In genomic region chr12:120978296-120979219, GRCh38 we compare ENCODE assay signal across 21 cellular contexts. TPM values are rescaled to one million over a fixed set of nuclear protein-coding genes. Genes with fewer than 3 reads are reported as not detected.
A peak's percentile ranks its signal among the peaks of the same experiment; 100 is the strongest.
DNase-seq lines count a peak whose midpoint lies in the region; ATAC-seq and TF ChIP-seq lines count a peak whose summit lies in the region.
"Had no signal": no experiment of that assay in that cellular context is flagged by ENCODE, and none has a peak within 500 bp of the region (broad histone marks: within the 10 kb centered on the region; RNA-seq: fewer than 3 reads in every experiment).

Gene HNF1A, plus strand, starts transcription at chr12:120978543. Its CDS starts 226 bp downstream, at chr12:120978769.

- ATAC-seq in Right ventricle myocardium superior (ENCODE audit: poor library complexity) = peak; percentile 18
- ATAC-seq in gastroesophageal sphincter = peak; percentile 46
- peak; percentile 28 for ATAC-seq in upper lobe of right lung
- no peak for ATAC-seq in GM18505 (IDR thresholded peaks at IDR 0.05; ENCODE audit: unreplicated experiment)
- ATAC-seq in GM19452 (IDR thresholded peaks at IDR 0.05; ENCODE audit: unreplicated experiment) = no peak
- ATAC-seq: activated T-helper 17 cell treated with anti-CD3 and anti-CD28 coated beads, Interleukin-2, amount 50 U/mL, for 72 hours; foreskin keratinocyte; sciatic nerve had no signal

- H3K79me1 ChIP-seq in neuronal stem cell (ENCODE audit: low read depth, low read length) = no peaks in the 10 kb centered on the region

- no peak within 1 kb of the TSS for H2BK12ac ChIP-seq in neuronal stem cell (ENCODE audit: low read length)

- peak within 1 kb of the TSS; percentile 22 for H3K18ac ChIP-seq in neuronal stem cell (ENCODE audit: low read length)

- TF ChIP-seq POLR2A in gastroesophageal sphincter (IDR thresholded peaks at IDR 0.05) = no peak
- TF ChIP-seq POLR2A in GM18505 (IDR thresholded peaks at IDR 0.05; ENCODE audit: borderline replicate concordance, extremely low read depth, insufficient read depth, insufficient read length) = no peak

- H3K23ac ChIP-seq in neuronal stem cell (ENCODE audit: low read depth, low read length, poor library complexity) = peak within 1 kb of the TSS; percentile 31

- H3K14ac ChIP-seq in neuronal stem cell (ENCODE audit: low read length) = peak within 1 kb of the TSS; percentile 38

- no peak within 1 kb of the TSS for H3K9ac ChIP-seq in neuronal stem cell (ENCODE audit: low read depth, low read length, poor library complexity)

- H2AK5ac ChIP-seq in neuronal stem cell (ENCODE audit: low read depth, low read length) = peak within 1 kb of the TSS; percentile 56

- peak within 1 kb of the TSS in 2 of 4 donors; percentile 52 to 66 for H3K27ac ChIP-seq in gastroesophageal sphincter
- no peak within 1 kb of the TSS for H3K27ac ChIP-seq in neuronal stem cell (replicated peaks; ENCODE audit: low read length)
- no peak within 1 kb of the TSS for H3K27ac ChIP-seq in upper lobe of right lung
- H3K27ac ChIP-seq: adrenal gland, foreskin keratinocyte, upper lobe of left lung had no signal

- H3K4ac ChIP-seq in neuronal stem cell (ENCODE audit: low read length) = no peak within 1 kb of the TSS

- no peak within 1 kb of the TSS for H4K91ac ChIP-seq in neuronal stem cell (ENCODE audit: low read depth, low read length, poor library complexity)

- no peaks in the 10 kb centered on the region for H3K27me3 ChIP-seq in gastroesophageal sphincter
- H3K27me3 ChIP-seq in neuronal stem cell (ENCODE audit: control insufficient read depth in 3 of 3, insufficient read depth in 3 of 3, low read depth in 1 of 3, low read length in 3 of 3) = no peaks in the 10 kb centered on the region
- no peaks in the 10 kb centered on the region for H3K27me3 ChIP-seq in upper lobe of right lung
- H3K27me3 ChIP-seq: adrenal gland, foreskin keratinocyte, upper lobe of left lung had no signal

- no peak within 1 kb of the TSS for H4K8ac ChIP-seq in neuronal stem cell (ENCODE audit: low read depth, low read length)

- H2BK15ac ChIP-seq in neuronal stem cell (ENCODE audit: low read length) = no peak within 1 kb of the TSS

- 80% methylated on average over 7 of the region's 40 CpGs; no CpG with 5 or more reads in 1 of the 2 donors for WGBS in gastroesophageal sphincter (ENCODE audit: low coverage in 1 of 2), 2 donors
- no CpG with 5 or more reads among the region's 40 CpGs for WGBS in neuronal stem cell (ENCODE audit: extremely low coverage in 2 of 2, insufficient read length in 2 of 2, insufficient replicate concordance in 1 of 2), 2 donors

- H3K4me2 ChIP-seq in neuronal stem cell (ENCODE audit: insufficient read depth, low read length, poor library complexity, severe bottlenecking) = no peak within 1 kb of the TSS

- H2AFZ ChIP-seq in neuronal stem cell (ENCODE audit: low read length) = peak within 1 kb of the TSS; percentile 63

- peak within 1 kb of the TSS; percentile 35 for H2BK5ac ChIP-seq in neuronal stem cell (ENCODE audit: low read length)

- H2BK120ac ChIP-seq in neuronal stem cell (ENCODE audit: low read depth, low read length) = no peak within 1 kb of the TSS

- H3K9me3 ChIP-seq in gastroesophageal sphincter (no peaks in the 10 kb centered on the region), neuronal stem cell (replicated peaks in 1 of 2; ENCODE audit: control insufficient read depth in 2 of 2, insufficient read depth in 1 of 2, low read depth in 1 of 2, low read length in 2 of 2) (no peaks in the 10 kb centered on the region), upper lobe of right lung (no peaks in the 10 kb centered on the region)
- H3K9me3 ChIP-seq: adrenal gland, upper lobe of left lung had no signal

- TF ChIP-seq EP300 in gastroesophageal sphincter (IDR thresholded peaks at IDR 0.05) = no peak

- H3K4me3 ChIP-seq in gastroesophageal sphincter = peak within 1 kb of the TSS in 1 of 2 donors; percentile 23
- peak within 1 kb of the TSS in 1 of 2 donors; percentile 55 for H3K4me3 ChIP-seq in neuronal stem cell (ENCODE audit: low read length in 2 of 2)
- H3K4me3 ChIP-seq in upper lobe of right lung = no peak within 1 kb of the TSS
- H3K4me3 ChIP-seq: adrenal gland, lung, upper lobe of left lung had no signal

- intact Hi-C loops in Right ventricle myocardium superior (cut with DNase I) (no loop called here), cardiac septum (cut with DNase I) (no loop called here), upper lobe of right lung (cut with DNase I) (no loop called here)

- TF ChIP-seq CTCF in gastroesophageal sphincter (IDR thresholded peaks at IDR 0.05) = no peak
- no peak for TF ChIP-seq CTCF in upper lobe of right lung (IDR thresholded peaks at IDR 0.05)

- no peaks in the 10 kb centered on the region for H3K36me3 ChIP-seq in gastroesophageal sphincter
- no peaks in the 10 kb centered on the region for H3K36me3 ChIP-seq in neuronal stem cell (replicated peaks in 1 of 2; ENCODE audit: control insufficient read depth in 2 of 2, insufficient read depth in 2 of 2, low read length in 2 of 2)
- no peaks in the 10 kb centered on the region for H3K36me3 ChIP-seq in upper lobe of right lung
- H3K36me3 ChIP-seq: adrenal gland, upper lobe of left lung had no signal

- DNase-seq in Right ventricle myocardium superior (no peak), cardiac septum (ENCODE audit: low spot score) (no peak), neuronal stem cell (ENCODE audit: low spot score) (no peak), upper lobe of right lung (no peak), NCI-H82 treated with DMSO at 0.1 percent for 48 hours (lab: John Stamatoyannopoulos, UW; ENCODE audit: unreplicated experiment) (no peak)
- DNase-seq: activated CD8-positive, alpha-beta memory T cell treated with anti-CD3 and anti-CD28 coated beads for 24 hours; adrenal gland; cerebellar nuclear complex; DMS79 treated with DMSO at 0.1 percent for 48 hours; foreskin keratinocyte; stimulated activated CD4-positive, alpha-beta T cell treated with anti-CD3 and anti-CD28 coated beads, Interleukin-2, amount 100 ng/mL, for 48 hours; SW 1271 had no signal

- H3K4me1 ChIP-seq in gastroesophageal sphincter = peaks cover 0 to 15% (median 0%) of the 10 kb centered on the region in 3 donors
- H3K4me1 ChIP-seq in neuronal stem cell (ENCODE audit: control insufficient read depth in 2 of 2, insufficient read depth in 1 of 2, low read depth in 1 of 2, low read length in 2 of 2) = peaks cover 2 to 6% of the 10 kb centered on the region in 2 donors
- H3K4me1 ChIP-seq in upper lobe of right lung = no peaks in the 10 kb centered on the region
- H3K4me1 ChIP-seq: adrenal gland, foreskin keratinocyte, upper lobe of left lung had no signal

RNA-seq across cellular contexts. Expression of gene HNF1A, which starts in this region (rescaled TPM):
- total RNA-seq in Right ventricle myocardium superior = not detected
- not detected for total RNA-seq in cardiac septum
- under 1 TPM in 2 of 4 donors, not detected in 2; 0.27 to 0.47 TPM for total RNA-seq in gastroesophageal sphincter
- polyA plus RNA-seq in neuronal stem cell (2013, experiment 1 of 2) = not detected
- polyA plus RNA-seq in neuronal stem cell (2013, experiment 2 of 2) = not detected
- not detected for total RNA-seq in upper lobe of right lung
- total RNA-seq: activated T-helper 17 cell treated with anti-CD3 and anti-CD28 coated beads, Interleukin-2, amount 50 U/mL, for 72 hours; foreskin keratinocyte; RPMI7951; sciatic nerve had no signal
- polyA plus RNA-seq: foreskin keratinocyte, neural cell had no signal

Comparison
In these comparisons a context has a peak if more than half of its experiments do, and no peak if none do; other contexts are left out.
1. Peak in ATAC-seq in Right ventricle myocardium superior; RNA of the gene not detected or under 1 TPM.
2. Peak in ATAC-seq in gastroesophageal sphincter; RNA of the gene not detected or under 1 TPM.
3. Peak in ATAC-seq in upper lobe of right lung; RNA of the gene not detected or under 1 TPM.